Comparison of ENCODE assay signal across 16 cellular contexts in genomic region chr17:9244066-9245052, GRCh38.
DNase-seq lines count a peak whose midpoint lies in the region; ATAC-seq and TF ChIP-seq lines count a peak whose summit lies in the region.
"Had no signal": no experiment of that assay in that cellular context is flagged by ENCODE, and none has a peak within 500 bp of the region (broad histone marks: within the 10 kb centered on the region; RNA-seq: fewer than 3 reads in every experiment).

No MANE protein-coding gene starts in this region.

- H3K36me3 ChIP-seq in SJSA1 (no peaks in the 10 kb centered on the region), gastrocnemius medialis (no peaks in the 10 kb centered on the region)
- H3K36me3 ChIP-seq: HAP-1 had no signal

- H3K4me3 Mint-ChIP-seq in Calu3 (ENCODE audit: low read depth, unreplicated experiment) = no peak overlapping the region
- H3K4me3 Mint-ChIP-seq in activated naive CD4-positive, alpha-beta T cell treated with anti-CD3 and anti-CD28 coated beads, Interleukin-2, amount 10 ng/mL, durations not matched to agents 7 days and 5 days = no peak overlapping the region
- H3K4me3 Mint-ChIP-seq: mesothelial cell of epicardium had no signal

- H3K27me3 Mint-ChIP-seq in Calu3 (ENCODE audit: unreplicated experiment) = no peaks in the 10 kb centered on the region
- peaks cover 9% of the 10 kb centered on the region for H3K27me3 Mint-ChIP-seq in activated naive CD4-positive, alpha-beta T cell treated with anti-CD3 and anti-CD28 coated beads, Interleukin-2, amount 10 ng/mL, durations not matched to agents 7 days and 5 days
- H3K27me3 Mint-ChIP-seq: CD4-positive, CD25-positive, alpha-beta regulatory T cell had no signal

- no peak for TF ChIP-seq POLR2A in gastrocnemius medialis (IDR thresholded peaks at IDR 0.05)

- no peaks in the 10 kb centered on the region; the same call in 1 of the 2 replicates for H3K9me3 ChIP-seq in SJSA1 (replicated peaks)
- H3K9me3 ChIP-seq in gastrocnemius medialis = no peaks in the 10 kb centered on the region
- H3K9me3 ChIP-seq: HAP-1 had no signal

- H3K4me3 ChIP-seq in AG10803 (ENCODE audit: low read length) (no peak overlapping the region), SJSA1 (no peak overlapping the region), fibroblast of pulmonary artery (replicated peaks; ENCODE audit: low read depth, low read length) (no peak overlapping the region), gastrocnemius medialis (no peak overlapping the region)
- H3K4me3 ChIP-seq: HAP-1, K562, smooth muscle cell had no signal

- no peaks in the 10 kb centered on the region for H3K36me3 Mint-ChIP-seq in Calu3 (ENCODE audit: insufficient read depth, unreplicated experiment)
- H3K36me3 Mint-ChIP-seq in activated naive CD4-positive, alpha-beta T cell treated with anti-CD3 and anti-CD28 coated beads, Interleukin-2, amount 10 ng/mL, durations not matched to agents 7 days and 5 days = no peaks in the 10 kb centered on the region

- BruUV-seq in Calu3 (replicated peaks; lab: Mats Ljungman, UMichigan) = no TSS peak

- H3K4me1 ChIP-seq in SJSA1 (replicated peaks) (peaks cover 53% of the 10 kb centered on the region), gastrocnemius medialis (peaks cover 9 to 16% of the 10 kb centered on the region in 2 donors)
- H3K4me1 ChIP-seq: HAP-1 had no signal

- intact Hi-C loops in gastrocnemius medialis (cut with DNase I; ENCODE audit: low total_unique reads) (loop anchor here (5.0 kb wide), 1 partner anchor 178 kb away; no protein-coding TSS in a partner anchor), Calu3 (cut with micrococcal nuclease; ENCODE audit: unreplicated experiment) (no loop called here)

- H3K27ac ChIP-seq in SJSA1 (peak overlapping the region; percentile 21; the same call in 1 of the 2 replicates), gastrocnemius medialis (peak overlapping the region; percentile 24 to 53 (median 46))

- H3K4me1 Mint-ChIP-seq in Calu3 (ENCODE audit: low read depth, unreplicated experiment) = no peaks in the 10 kb centered on the region
- H3K4me1 Mint-ChIP-seq in activated naive CD4-positive, alpha-beta T cell treated with anti-CD3 and anti-CD28 coated beads, Interleukin-2, amount 10 ng/mL, durations not matched to agents 7 days and 5 days = peaks cover 4% of the 10 kb centered on the region

- CTCF ChIA-PET in Calu3 (lab: Charles Lee) = no interaction called here
- CTCF ChIA-PET in activated naive CD4-positive, alpha-beta T cell treated with anti-CD3 and anti-CD28 coated beads, Interleukin-2, amount 10 ng/mL, durations not matched to agents 7 days and 5 days (lab: Charles Lee) = no interaction called here

- DNase-seq in AG10803 (ENCODE audit: low read depth) (peak; percentile 95), SJSA1 (ENCODE audit: low read depth in 1 of 2, low spot score in 2 of 2) (peak in 1 of 2 experiments; percentile 27), fibroblast of pulmonary artery (ENCODE audit: low read depth) (peak; percentile 36), gastrocnemius medialis (no peak), mesenteric fat pad (ENCODE audit: low spot score) (no peak), Calu3 (no peak)
- DNase-seq in activated naive CD4-positive, alpha-beta T cell treated with anti-CD3 and anti-CD28 coated beads, Interleukin-2, amount 10 ng/mL, durations not matched to agents 7 days and 5 days = no peak
- DNase-seq: activated CD4-positive, CD25-positive, alpha-beta regulatory T cell; CD4-positive, CD25-positive, alpha-beta regulatory T cell; central memory CD4-positive, alpha-beta T cell; head of caudate nucleus had no signal

- ATAC-seq in gastrocnemius medialis = no peak
- no peak for ATAC-seq in HG03565 (IDR thresholded peaks at IDR 0.05; ENCODE audit: unreplicated experiment)
- ATAC-seq: K562 had no signal

- no peaks in the 10 kb centered on the region for H3K9me3 Mint-ChIP-seq in Calu3 (ENCODE audit: low read depth, unreplicated experiment)
- no peaks in the 10 kb centered on the region for H3K9me3 Mint-ChIP-seq in activated naive CD4-positive, alpha-beta T cell treated with anti-CD3 and anti-CD28 coated beads, Interleukin-2, amount 10 ng/mL, durations not matched to agents 7 days and 5 days
- H3K9me3 Mint-ChIP-seq: CD4-positive, CD25-positive, alpha-beta regulatory T cell; mesothelial cell of epicardium had no signal

- in situ Hi-C loops in gastrocnemius medialis (cut with MboI; ENCODE audit: low sequenced_read_pairs in 4 of 4) = no loop called here

- no peak overlapping the region for H3K27ac Mint-ChIP-seq in Calu3 (ENCODE audit: unreplicated experiment)
- H3K27ac Mint-ChIP-seq in activated naive CD4-positive, alpha-beta T cell treated with anti-CD3 and anti-CD28 coated beads, Interleukin-2, amount 10 ng/mL, durations not matched to agents 7 days and 5 days = no peak overlapping the region
- H3K27ac Mint-ChIP-seq: CD4-positive, CD25-positive, alpha-beta regulatory T cell; mesothelial cell of epicardium had no signal

- H3K27me3 ChIP-seq in SJSA1 (replicated peaks) (no peaks in the 10 kb centered on the region), gastrocnemius medialis (no peaks in the 10 kb centered on the region)

- TF ChIP-seq CTCF in AG10803 (conservative IDR thresholded peaks at IDR 0.05; ENCODE audit: low read length) = no peak
- TF ChIP-seq CTCF in fibroblast of pulmonary artery (IDR thresholded peaks at IDR 0.05; ENCODE audit: low read length, missing control alignments) = no peak
- TF ChIP-seq CTCF in gastrocnemius medialis (IDR thresholded peaks at IDR 0.05 in 4 of 5, conservative IDR thresholded peaks at IDR 0.05 in 1 of 5) = no peak
- no peak for TF ChIP-seq CTCF in Calu3 (IDR thresholded peaks at IDR 0.05; ENCODE audit: unreplicated experiment)

Comparison
In these comparisons a context has a peak if more than half of its experiments do, and no peak if none do; other contexts are left out.
1. DNase-seq: peak in AG10803 (single experiment) and fibroblast of pulmonary artery (single experiment); none in gastrocnemius medialis (0 of 2), mesenteric fat pad (single experiment), Calu3 (single experiment) and activated naive CD4-positive, alpha-beta T cell treated with anti-CD3 and anti-CD28 coated beads, Interleukin-2, amount 10 ng/mL, durations not matched to agents 7 days and 5 days (single experiment).